Comparison of ENCODE assay signal across 35 cellular contexts in genomic region chr13:84776578-84776977, GRCh38.
"Had no signal": no experiment of that assay in that cellular context is flagged by ENCODE, and none has a peak within 500 bp of the region (broad histone marks: within the 10 kb centered on the region; RNA-seq: fewer than 3 reads in every experiment).

No MANE protein-coding gene starts in this region.

- H3K27me3 ChIP-seq: MG63 had no signal

- H3K4me2 ChIP-seq: KMS-11 had no signal

- H3K27ac ChIP-seq: KMS-11 had no signal

- H3K9ac ChIP-seq: KMS-11 had no signal

- H3K36me3 ChIP-seq: MG63 had no signal

- H3K9me3 ChIP-seq: MG63 had no signal

- DNase-seq: Karpas-422, Kasumi-1, MG63, MM.1S, MV-4-11, NCI-H1048, NCI-H1092, NCI-H1092 treated with DMSO at 0.1 percent for 48 hours, NCI-H1105, NCI-H1105 treated with DMSO at 0.1 percent for 48 hours, NCI-H1417, NCI-H1417 treated with DMSO at 0.1 percent for 48 hours, NCI-H1436, NCI-H1436 treated with DMSO at 0.1 percent for 48 hours, NCI-H146, NCI-H1694, NCI-H1694 treated with DMSO at 0.1 percent for 48 hours, NCI-H187, NCI-H187 treated with DMSO at 0.1 percent for 48 hours, NCI-H1930, NCI-H2029, NCI-H2029 treated with DMSO at 0.1 percent for 48 hours, NCI-H2081, NCI-H2081 treated with DMSO at 0.1 percent for 48 hours, NCI-H2107, NCI-H2171, NCI-H2171 treated with DMSO at 0.1 percent for 48 hours, NCI-H2227 treated with DMSO at 0.1 percent for 48 hours, NCI-H226, NCI-H345, NCI-H446, NCI-H446 treated with DMSO at 0.1 percent for 48 hours, NCI-H510A, NCI-H510A treated with DMSO at 0.1 percent for 48 hours had no signal

- H3K4me3 ChIP-seq: MG63 had no signal
